ENCODE assay signal across 24 cellular contexts in genomic region chr10:95284807-95285206, GRCh38. TPM values are rescaled to one million over a fixed set of nuclear protein-coding genes. Genes with fewer than 3 reads are reported as not detected.
DNase-seq lines count a peak whose midpoint lies in the region; ATAC-seq and TF ChIP-seq lines count a peak whose summit lies in the region.
"Had no signal": no experiment of that assay in that cellular context is flagged by ENCODE, and none has a peak within 500 bp of the region (broad histone marks: within the 10 kb centered on the region; RNA-seq: fewer than 3 reads in every experiment).

No MANE protein-coding gene starts in this region.

- H3K56ac ChIP-seq in H9 (ENCODE audit: insufficient read length, low read depth, low read length): no peak overlapping the region

- H3K36me3 Mint-ChIP-seq in activated B cell treated with CpG ODN at 0.5 μM for 24 hours (ENCODE audit: low read depth) (peaks cover 10% of the 10 kb centered on the region), H9 (ENCODE audit: insufficient read depth in 1 of 3, low read depth in 3 of 3) (peaks cover 0 to 9% (median 0%) of the 10 kb centered on the region in 3 experiments; a peak in 1 of 7 replicates)
- H3K36me3 Mint-ChIP-seq: CD8-positive, alpha-beta T cell had no signal

- WGBS in smooth muscle cell (ENCODE audit: low lambda C conversion rate): 97% methylated on average over 3 of the region's 3 CpGs
- WGBS in H9 (ENCODE audit: extremely low coverage, insufficient read length, low lambda C conversion rate): no CpG with 5 or more reads among the region's 3 CpGs

- no peak overlapping the region for H4K5ac ChIP-seq in H9 (ENCODE audit: insufficient read length, low read depth, low read length)

- intact Hi-C loops in activated B cell treated with CpG ODN at 0.5 μM for 24 hours (cut with micrococcal nuclease): no loop called here

- no peak overlapping the region for H4K91ac ChIP-seq in H9 (ENCODE audit: insufficient read length, low read depth, low read length)

- no peak overlapping the region for H2AK5ac ChIP-seq in H9 (ENCODE audit: insufficient read length, low read length)

- H2BK15ac ChIP-seq in H9 (ENCODE audit: low read depth, low read length): no peak overlapping the region

- H3K27ac ChIP-seq in smooth muscle cell (ENCODE audit: low read depth): peak overlapping the region; percentile 23
- no peak overlapping the region for H3K27ac ChIP-seq in H9 (ENCODE audit: insufficient read length, low read depth, low read length)

- no peaks in the 10 kb centered on the region for H3K79me1 ChIP-seq in H9 (ENCODE audit: insufficient read depth, low read depth, low read length, poor library complexity, severe bottlenecking)

- H3K4me1 ChIP-seq in smooth muscle cell (ENCODE audit: low read depth) (peaks cover 4% of the 10 kb centered on the region), H9 (ENCODE audit: insufficient read depth, low read length) (0 out of 2 replicates have a peak, but pooled peaks cover 10% of the 10 kb centered on the region)

- CTCF ChIA-PET in activated B cell treated with CpG ODN at 0.5 μM for 24 hours (lab: Charles Lee): interaction anchor here (2.0 kb wide), 1 partner anchor 78 kb away, joined by 5 read pairs; no protein-coding TSS in a partner anchor

- no peak overlapping the region for H2BK5ac ChIP-seq in H9 (ENCODE audit: insufficient read length, low read length)

- H2AFZ ChIP-seq in smooth muscle cell (ENCODE audit: low read depth) (no peak overlapping the region), H9 (ENCODE audit: low read length) (no peak overlapping the region)

- no peak overlapping the region for H2BK12ac ChIP-seq in H9 (ENCODE audit: insufficient read length, low read depth, low read length)

- H3K27me3 Mint-ChIP-seq in activated B cell treated with CpG ODN at 0.5 μM for 24 hours (no peaks in the 10 kb centered on the region), H9 (ENCODE audit: low read depth) (no peaks in the 10 kb centered on the region)

- H3K79me2 ChIP-seq in smooth muscle cell (ENCODE audit: low read depth) (peaks cover 99% of the 10 kb centered on the region), H9 (ENCODE audit: insufficient read depth, low read length) (peaks cover 34% of the 10 kb centered on the region; the same call in 1 of the 2 replicates)

- POLR2A ChIA-PET in activated B cell treated with CpG ODN at 0.5 μM for 24 hours (lab: Charles Lee): no interaction called here

- no peaks in the 10 kb centered on the region for H3K9me3 ChIP-seq in smooth muscle cell (replicated peaks; ENCODE audit: low read depth)
- H3K9me3 ChIP-seq in H9 (ENCODE audit: control insufficient read depth, low read depth, low read length): no peaks in the 10 kb centered on the region
- H3K9me3 ChIP-seq: HAP-1 had no signal

- peaks cover 15% of the 10 kb centered on the region for H3F3A ChIP-seq in smooth muscle cell (ENCODE audit: low read depth)

- ATAC-seq in GM21390 (IDR thresholded peaks at IDR 0.05; ENCODE audit: unreplicated experiment) (peak; percentile 60), activated B cell treated with CpG ODN at 0.5 μM for 24 hours (ENCODE audit: low read depth) (no peak)
- ATAC-seq: CD8-positive, alpha-beta T cell had no signal

- H3K4ac ChIP-seq in H9 (ENCODE audit: low read depth, low read length): no peak overlapping the region

- H2BK120ac ChIP-seq in H9 (ENCODE audit: low read depth, low read length, poor library complexity, severe bottlenecking): no peak overlapping the region

- H3K27me3 ChIP-seq in smooth muscle cell (ENCODE audit: low read depth) (no peaks in the 10 kb centered on the region), H9 (ENCODE audit: insufficient read depth, low read length) (no peaks in the 10 kb centered on the region)

- H3K9ac ChIP-seq in smooth muscle cell (ENCODE audit: low read depth) (no peak overlapping the region), H9 (ENCODE audit: extremely low read depth, insufficient read length, low read length) (no peak overlapping the region)

- no peak overlapping the region for H3T11ph ChIP-seq in H9 (ENCODE audit: low read length)

- no peaks in the 10 kb centered on the region for H3K36me3 ChIP-seq in smooth muscle cell (ENCODE audit: low read depth)
- H3K36me3 ChIP-seq: HAP-1 had no signal

- peaks cover 7% of the 10 kb centered on the region for H3K23me2 ChIP-seq in H9 (ENCODE audit: insufficient read length, low read depth, low read length, poor library complexity, severe bottlenecking)

- H4K20me1 ChIP-seq in smooth muscle cell (ENCODE audit: low read depth) (peaks cover 95% of the 10 kb centered on the region), H9 (ENCODE audit: control insufficient read depth, insufficient read depth, insufficient read length) (no peaks in the 10 kb centered on the region)

- peak; percentile 28 for TF ChIP-seq CTCF in GM12864 (IDR thresholded peaks at IDR 0.05; ENCODE audit: low read depth, low read length, missing control alignments)
- no peak for TF ChIP-seq CTCF in activated B cell treated with CpG ODN at 0.5 μM for 24 hours (IDR thresholded peaks at IDR 0.05)
- no peak for TF ChIP-seq CTCF in smooth muscle cell (IDR thresholded peaks at IDR 0.05; ENCODE audit: borderline replicate concordance, insufficient read depth, poor library complexity, severe bottlenecking)
- no peak for TF ChIP-seq CTCF in H9 (conservative IDR thresholded peaks at IDR 0.05)

- H3K23ac ChIP-seq in H9 (ENCODE audit: insufficient read length, low read depth, low read length): no peak overlapping the region

- no peak overlapping the region for H3K14ac ChIP-seq in H9 (ENCODE audit: insufficient read depth, low read length)

- no peak overlapping the region for H3K4me2 ChIP-seq in smooth muscle cell
- no peak overlapping the region for H3K4me2 ChIP-seq in H9 (ENCODE audit: insufficient read depth, insufficient read length, low read length)

- peak overlapping the region; percentile 47 for H3K27ac Mint-ChIP-seq in activated B cell treated with CpG ODN at 0.5 μM for 24 hours
- no peak overlapping the region; a peak in 1 of 7 replicates for H3K27ac Mint-ChIP-seq in H9
- H3K27ac Mint-ChIP-seq: CD8-positive, alpha-beta T cell; nephron progenitor cell had no signal

- H2BK20ac ChIP-seq in H9 (ENCODE audit: low read depth, low read length, poor library complexity, severe bottlenecking): no peak overlapping the region

- H3K4me3 Mint-ChIP-seq in activated B cell treated with CpG ODN at 0.5 μM for 24 hours (no peak overlapping the region), H9 (no peak overlapping the region)
- H3K4me3 Mint-ChIP-seq: CD8-positive, alpha-beta T cell; nephron progenitor cell had no signal

- H3K9me3 Mint-ChIP-seq in activated B cell treated with CpG ODN at 0.5 μM for 24 hours (no peaks in the 10 kb centered on the region), H9 (no peaks in the 10 kb centered on the region)
- H3K9me3 Mint-ChIP-seq: CD8-positive, alpha-beta T cell; nephron progenitor cell had no signal

- H3K4me3 ChIP-seq in GM12864 (ENCODE audit: low read depth, low read length): no peak overlapping the region
- H3K4me3 ChIP-seq in smooth muscle cell: no peak overlapping the region
- H3K4me3 ChIP-seq: HAP-1, skin epidermis had no signal

- no peak overlapping the region for H4K8ac ChIP-seq in H9 (replicated peaks; ENCODE audit: insufficient read length, low read depth, low read length)

- H3K4me1 Mint-ChIP-seq in activated B cell treated with CpG ODN at 0.5 μM for 24 hours (peaks cover 75% of the 10 kb centered on the region), H9 (peaks cover 47 to 48% of the 10 kb centered on the region in 2 experiments)

- no peak for DNase-seq in GM12864 (ENCODE audit: low read depth)
- DNase-seq in activated B cell treated with CpG ODN at 0.5 μM for 24 hours: no peak
- no peak for DNase-seq in smooth muscle cell (lab: John Stamatoyannopoulos, UW; ENCODE audit: unreplicated experiment)
- DNase-seq in EL: no peak
- no peak for DNase-seq in activated naive CD4-positive, alpha-beta T cell (lab: John Stamatoyannopoulos, UW)
- DNase-seq in H9: no peak
- DNase-seq: activated CD4-positive, alpha-beta T cell treated with anti-CD3 and anti-CD28 coated beads for 48 hours; activated effector memory CD4-positive, alpha-beta T cell treated with Interleukin-2 at 50 U/mL for 16 hours; CD8-positive, alpha-beta T cell; dermis blood vessel endothelial cell; DMS53; foreskin fibroblast; Kasumi-1; kidney; NCI-H1092; NCI-H2029 treated with DMSO at 0.1 percent for 48 hours; NCI-H446; nephron progenitor cell; NK-92 treated with Interleukin-12 subunit alpha and Interleukin-12 subunit beta, amount 100 ng/mL, for 24 hours; RPMI8226; stimulated activated CD4-positive, alpha-beta T cell treated with anti-CD3 and anti-CD28 coated beads, Interleukin-4, amount 100 ng/mL, for 24 hours had no signal

- no peak overlapping the region for H3K18ac ChIP-seq in H9 (ENCODE audit: insufficient read length, low read depth, low read length)

RNA-seq across cellular contexts. Expression of gene PDLIM1, which starts 6.0 kb away (rescaled TPM):
- total RNA-seq in activated B cell treated with CpG ODN at 0.5 μM for 24 hours (141 and 149 TPM in 2 replicates), smooth muscle cell (72.4 and 102 TPM in 2 replicates), H9 (2021) (115 and 123 TPM in 2 replicates)
- 187 and 318 TPM in 2 replicates for polyA plus RNA-seq in smooth muscle cell
